ENCODE assay signal across 8 cellular contexts in genomic region chr5:88882321-88883038, GRCh38. TPM values are rescaled to one million over a fixed set of nuclear protein-coding genes. Genes with fewer than 3 reads are reported as not detected.
A peak's percentile ranks its signal among the peaks of the same experiment; 100 is the strongest.
DNase-seq lines count a peak whose midpoint lies in the region; TF ChIP-seq lines count a peak whose summit lies in the region.

No MANE protein-coding gene starts in this region.

- H3K4me2 ChIP-seq in SU-DHL-6 (ENCODE audit: low read depth, low read length, poor library complexity, severe bottlenecking): peak overlapping the region; percentile 83

- peak overlapping the region; percentile 59 for H3K9ac ChIP-seq in SU-DHL-6 (ENCODE audit: low read length)

- no peaks in the 10 kb centered on the region for H3K9me2 ChIP-seq in SU-DHL-6 (replicated peaks; ENCODE audit: insufficient read depth, low read length)

- H3K27me3 ChIP-seq in SU-DHL-6 (ENCODE audit: low read length): no peaks in the 10 kb centered on the region

- no peaks in the 10 kb centered on the region for H3K9me3 Mint-ChIP-seq in osteocyte (ENCODE audit: unreplicated experiment)

- H3F3A ChIP-seq in SU-DHL-6 (ENCODE audit: insufficient read depth): peaks cover 4% of the 10 kb centered on the region; the same call in 1 of the 2 replicates

- H3K79me2 ChIP-seq in SU-DHL-6 (ENCODE audit: insufficient read depth, low read length): no peaks in the 10 kb centered on the region

- H3K4me3 ChIP-seq in SU-DHL-6 (ENCODE audit: insufficient read depth, low read length, poor library complexity, severe bottlenecking): peak overlapping the region; percentile 61

- H3K36me3 ChIP-seq in SU-DHL-6 (ENCODE audit: low read length): no peaks in the 10 kb centered on the region

- peak overlapping the region; percentile 78 for H2AFZ ChIP-seq in SU-DHL-6 (ENCODE audit: low read depth, low read length, severe bottlenecking)

- peak overlapping the region; percentile 96 for H3K27ac Mint-ChIP-seq in osteocyte (ENCODE audit: unreplicated experiment)

- no peak overlapping the region for H3K27ac ChIP-seq in SU-DHL-6 (ENCODE audit: low read depth, low read length)

- H3K4me1 Mint-ChIP-seq in osteocyte (ENCODE audit: unreplicated experiment): peaks cover 22% of the 10 kb centered on the region

- H3K27me3 Mint-ChIP-seq in osteocyte (ENCODE audit: unreplicated experiment): no peaks in the 10 kb centered on the region

- H3K9me3 ChIP-seq in SU-DHL-6 (ENCODE audit: insufficient read depth, low read length): no peaks in the 10 kb centered on the region

- no peaks in the 10 kb centered on the region for H4K20me1 ChIP-seq in SU-DHL-6 (ENCODE audit: low read depth, low read length)

- TF ChIP-seq CTCF in SU-DHL-6 (IDR thresholded peaks at IDR 0.05; ENCODE audit: insufficient read depth, low read length, poor library complexity, severe bottlenecking) (no peak), osteocyte (IDR thresholded peaks at IDR 0.05) (no peak)

- H3K36me3 Mint-ChIP-seq in osteocyte (ENCODE audit: unreplicated experiment): no peaks in the 10 kb centered on the region

- peak overlapping the region; percentile 95 for H3K4me3 Mint-ChIP-seq in osteocyte (ENCODE audit: unreplicated experiment)

- DNase-seq in DMS 273 (lab: John Stamatoyannopoulos, UW; ENCODE audit: unreplicated experiment) (peak; percentile 43), DMS 273 treated with DMSO at 0.1 percent for 48 hours (lab: John Stamatoyannopoulos, UW) (no peak), fibroblast of peridontal ligament (ENCODE audit: extremely low read depth) (peak; percentile 47), osteocyte (ENCODE audit: extremely low spot score, unreplicated experiment) (no peak), SKM-1 treated with dmso at 0.1 percent for 144 hours (lab: John Stamatoyannopoulos, UW; ENCODE audit: unreplicated experiment) (no peak), NCI-H510A treated with DMSO at 0.1 percent for 48 hours (lab: John Stamatoyannopoulos, UW) (no peak)
- no peak for DNase-seq in stimulated activated CD4-positive, alpha-beta T cell treated with anti-CD3 and anti-CD28 coated beads, Interleukin-4, amount 100 ng/mL, for 24 hours

RNA-seq across cellular contexts. Expression of gene MEF2C, which starts 0.5 kb away (rescaled TPM):
- total RNA-seq in osteocyte: 9.4 and 9.9 TPM in 2 replicates

Comparison
In these comparisons a context has a peak if more than half of its experiments do, and no peak if none do; other contexts are left out.
1. DNase-seq: peak in DMS 273 (single experiment) and fibroblast of peridontal ligament (single experiment); none in DMS 273 treated with DMSO at 0.1 percent for 48 hours (single experiment), osteocyte (single experiment), stimulated activated CD4-positive, alpha-beta T cell treated with anti-CD3 and anti-CD28 coated beads, Interleukin-4, amount 100 ng/mL, for 24 hours (single experiment), SKM-1 treated with dmso at 0.1 percent for 144 hours (single experiment) and NCI-H510A treated with DMSO at 0.1 percent for 48 hours (single experiment).